In the genomic region with DNA sequence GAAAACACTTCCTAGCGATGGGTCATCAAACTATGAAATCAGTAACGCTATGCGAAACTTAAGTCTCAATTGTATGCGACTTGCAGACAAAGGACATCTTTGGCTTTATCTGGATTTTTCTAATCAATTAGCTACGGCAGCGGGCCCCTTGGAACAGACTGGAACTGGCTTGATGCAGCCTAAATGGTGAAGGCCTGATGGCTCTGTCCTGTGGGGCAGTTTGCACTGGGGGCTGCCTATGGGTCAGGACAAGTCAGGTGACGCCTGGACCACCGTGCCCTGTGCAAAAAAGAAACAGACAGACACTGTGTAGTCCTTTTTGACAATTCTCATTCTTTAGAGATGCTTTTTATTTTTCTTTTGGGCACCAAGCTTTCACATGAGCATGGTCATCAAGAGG, we compare ENCODE assay signal across 14 cellular contexts. TPM values are rescaled to one million over a fixed set of nuclear protein-coding genes. Genes with fewer than 3 reads are reported as not detected.
DNase-seq lines count a peak whose midpoint lies in the region; ATAC-seq lines count a peak whose summit lies in the region.
"Had no signal": no experiment of that assay in that cellular context is flagged by ENCODE, and none has a peak within 500 bp of the region (broad histone marks: within the 10 kb centered on the region; RNA-seq: fewer than 3 reads in every experiment).

No MANE protein-coding gene starts in this region.

- intact Hi-C loops in left ventricle myocardium superior (cut with micrococcal nuclease) (no loop called here), cardiac septum (cut with DNase I) (no loop called here), posterior vena cava (cut with DNase I) (loop anchor here in 1 of 2 donors (5.0 kb wide), 1 partner anchor 1701 kb away; no protein-coding TSS in a partner anchor)

- ATAC-seq in left ventricle myocardium superior (no peak), HG02981 (IDR thresholded peaks at IDR 0.05; ENCODE audit: unreplicated experiment) (no peak)
- ATAC-seq: A549; CD8-positive, alpha-beta T cell had no signal

- DNase-seq in left ventricle myocardium superior (peak; percentile 0), cardiac septum (ENCODE audit: low spot score) (no peak), posterior vena cava (ENCODE audit: low spot score) (peak; percentile 47), RPMI8226 (no peak)
- DNase-seq: AML-193; Caco-2; Calu3; CD4-positive, alpha-beta T cell; CD8-positive, alpha-beta T cell; DMS79 treated with DMSO at 0.1 percent for 48 hours; GF-D8 had no signal

RNA-seq across cellular contexts. Expression of a gene that starts 22.0 kb away (rescaled TPM):
- total RNA-seq in left ventricle myocardium superior (12.6 TPM), cardiac septum (12.2 TPM), posterior vena cava (10 to 100 TPM; 11.8 to 14.1 TPM)

RNA-seq across cellular contexts. Expression of a gene that starts 22.7 kb away (rescaled TPM):
- 0.25 TPM for total RNA-seq in left ventricle myocardium superior
- total RNA-seq in cardiac septum: 0.16 TPM
- total RNA-seq in posterior vena cava: 1 to 10 TPM; 2.5 to 4.3 TPM
- total RNA-seq: B cell; Calu3; CD4-positive, alpha-beta T cell; CD8-positive, alpha-beta T cell had no signal

RNA-seq across cellular contexts. Expression of a gene that starts 33.6 kb away (rescaled TPM):
- 1.9 TPM for total RNA-seq in left ventricle myocardium superior
- total RNA-seq in cardiac septum: 2.6 TPM
- total RNA-seq in posterior vena cava: 10 to 100 TPM; 11.9 to 12.2 TPM
- total RNA-seq: B cell, Caco-2 had no signal

RNA-seq across cellular contexts. Expression of a gene that starts 45.3 kb away (rescaled TPM):
- total RNA-seq in left ventricle myocardium superior (0.32 TPM), cardiac septum (1.2 TPM), posterior vena cava (1 to 10 TPM; 7.5 to 8.9 TPM)
- total RNA-seq: B cell; CD4-positive, alpha-beta T cell had no signal

Comparison
In these comparisons a context has a peak if more than half of its experiments do, and no peak if none do; other contexts are left out.
1. DNase-seq: peak in left ventricle myocardium superior (single experiment) and posterior vena cava (single experiment); none in cardiac septum (single experiment) and RPMI8226 (single experiment).